Comparison of ENCODE assay signal across 24 cellular contexts in genomic region chr1:84224905-84225304, GRCh38.
"Had no signal": no experiment of that assay in that cellular context is flagged by ENCODE, and none has a peak within 500 bp of the region (broad histone marks: within the 10 kb centered on the region; RNA-seq: fewer than 3 reads in every experiment).

No MANE protein-coding gene starts in this region.

- H2AFZ ChIP-seq: hepatocyte, parathyroid adenoma had no signal

- H3K4me3 ChIP-seq: esophagus muscularis mucosa, gastroesophageal sphincter, heart left ventricle, hepatocyte, lung, smooth muscle cell, thoracic aorta, tibial nerve, upper lobe of left lung had no signal

- DNase-seq: effector CD8-positive, alpha-beta T cell; foreskin keratinocyte; heart left ventricle; naive thymus-derived CD8-positive, alpha-beta T cell; stimulated activated CD4-positive, alpha-beta T cell treated with anti-CD3 and anti-CD28 coated beads, Interleukin-12 subunit alpha, Interleukin-12 subunit beta, amount 100 ng/mL, for 4 hours; stimulated activated CD4-positive, alpha-beta T cell treated with anti-CD3 and anti-CD28 coated beads, Interleukin-1b, Interleukin-23, amount 100 ng/mL, for 48 hours; stimulated activated CD4-positive, alpha-beta T cell treated with anti-CD3 and anti-CD28 coated beads, Interleukin-4, amount 100 ng/mL, for 24 hours; stimulated activated naive CD8-positive, alpha-beta T cell treated with anti-CD3 and anti-CD28 coated beads, Interleukin-15, Interleukin-2, amounts not matched to agents 100 U/mL and 50 U/mL, for 24 hours had no signal

- H3K27ac ChIP-seq: esophagus muscularis mucosa, foreskin keratinocyte, gastroesophageal sphincter, heart left ventricle, hepatocyte, parathyroid adenoma, thoracic aorta, tibial nerve, upper lobe of left lung had no signal

- H3K9me3 ChIP-seq: esophagus muscularis mucosa had no signal

- H3K79me2 ChIP-seq: hepatocyte, parathyroid adenoma had no signal

- H3K27me3 Mint-ChIP-seq: dendritic cell treated with granulocyte-macrophage colony-stimulating factor and Interleukin-4, amounts not matched to agents 40 ng/mL and 50 ng/mL, for 4 days; memory B cell; naive thymus-derived CD8-positive, alpha-beta T cell; progenitor cell of endocrine pancreas; stimulated activated memory B cell treated with anti-CD40 and anti-IgM and Interleukin-4, amounts not matched to agents 10 μg/mL and 1 μg/mL and 100 μg/mL, for 72 hours had no signal

- H3K9ac ChIP-seq: parathyroid adenoma had no signal

- H3K27ac Mint-ChIP-seq: mesothelial cell of epicardium had no signal

- H3K4me3 Mint-ChIP-seq: dendritic cell treated with granulocyte-macrophage colony-stimulating factor and Interleukin-4, amounts not matched to agents 40 ng/mL and 50 ng/mL, for 4 days; memory B cell; mesothelial cell of epicardium; naive thymus-derived CD8-positive, alpha-beta T cell; stimulated activated memory B cell treated with anti-CD40 and anti-IgM and Interleukin-4, amounts not matched to agents 10 μg/mL and 1 μg/mL and 100 μg/mL, for 72 hours had no signal

- ATAC-seq: foreskin keratinocyte; gastroesophageal sphincter; left lobe of liver; naive thymus-derived CD8-positive, alpha-beta T cell; sciatic nerve; stimulated activated memory B cell treated with anti-CD40 and anti-IgM and Interleukin-4, amounts not matched to agents 10 μg/mL and 1 μg/mL and 100 μg/mL, for 72 hours; stimulated activated naive CD8-positive, alpha-beta T cell treated with anti-CD3 and anti-CD28 coated beads, Interleukin-15, Interleukin-2, amounts not matched to agents 100 U/mL and 50 U/mL, for 24 hours had no signal

- H3K4me1 ChIP-seq: esophagus muscularis mucosa, gastroesophageal sphincter, heart left ventricle, parathyroid adenoma, tibial nerve, upper lobe of left lung had no signal

- H3K36me3 ChIP-seq: thoracic aorta, upper lobe of left lung had no signal

- H3K27me3 ChIP-seq: esophagus muscularis mucosa, foreskin keratinocyte, gastroesophageal sphincter, heart left ventricle, hepatocyte, tibial nerve, upper lobe of left lung had no signal

- H3K4me2 ChIP-seq: hepatocyte, smooth muscle cell had no signal
